41 cellular contexts compared by ENCODE assay signal in the genomic region with DNA sequence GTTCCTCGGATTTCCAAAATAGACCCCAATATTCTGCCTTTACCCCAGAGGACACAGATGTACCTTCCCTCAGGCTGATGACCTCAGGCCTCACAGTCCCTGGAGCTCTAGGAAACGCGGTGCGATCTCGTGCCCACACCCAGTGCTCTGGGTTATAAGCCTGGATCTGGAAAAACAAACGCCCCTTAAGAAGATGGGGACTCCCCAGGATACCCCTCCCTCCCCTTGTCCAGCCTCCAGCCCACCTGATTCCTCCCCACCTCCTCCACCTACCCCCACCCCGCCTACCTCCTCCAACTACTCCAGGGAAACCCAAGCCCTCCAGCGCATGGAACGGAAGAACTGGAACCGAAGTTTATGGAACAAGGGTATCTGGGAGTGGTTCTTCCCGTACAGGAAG. TPM values are rescaled to one million over a fixed set of nuclear protein-coding genes. Genes with fewer than 3 reads are reported as not detected.
"Had no signal": no experiment of that assay in that cellular context is flagged by ENCODE, and none has a peak within 500 bp of the region (broad histone marks: within the 10 kb centered on the region; RNA-seq: fewer than 3 reads in every experiment).

No MANE protein-coding gene starts in this region.

- H3K36me3 ChIP-seq: adrenal gland, ascending aorta, breast epithelium, cardiac muscle cell had no signal

- H3K9me3 ChIP-seq: adrenal gland, ascending aorta, body of pancreas, breast epithelium had no signal

- H3K4me1 ChIP-seq: adrenal gland, ascending aorta, body of pancreas, breast epithelium had no signal

- H3K4me3 ChIP-seq: adrenal gland, ascending aorta, body of pancreas, breast epithelium, cardiac muscle cell had no signal

- H3K27me3 Mint-ChIP-seq: activated naive CD4-positive, alpha-beta T cell treated with anti-CD3 and anti-CD28 coated beads, Interleukin-2, amount 10 ng/mL, durations not matched to agents 7 days and 5 days; activated naive CD4-positive, alpha-beta T cell treated with anti-CD3 and anti-CD28 coated beads, Interleukin-2, amount 50 U/mL, for 24 hours; activated naive CD8-positive, alpha-beta T cell; activated naive CD8-positive, alpha-beta T cell treated with anti-CD3 and anti-CD28 coated beads for 36 hours; activated naive CD8-positive, alpha-beta T cell treated with anti-CD3 and anti-CD28 coated beads, Interleukin-2, amount 10 ng/mL, durations not matched to agents 7 days and 5 days; activated naive CD8-positive, alpha-beta T cell treated with anti-CD3 and anti-CD28 coated beads, Interleukin-2, amount 50 U/mL, for 24 hours; activated T-cell treated with anti-CD3 and anti-CD28 coated beads, Interleukin-2, amount 50 U/mL, for 24 hours; activated T-helper 17 cell treated with anti-CD3 and anti-CD28 coated beads, Interleukin-2, amount 50 U/mL, for 72 hours; brain; central memory CD8-positive, alpha-beta T cell had no signal

- H3K27ac Mint-ChIP-seq: activated naive CD4-positive, alpha-beta T cell treated with anti-CD3 and anti-CD28 coated beads for 36 hours; activated naive CD4-positive, alpha-beta T cell treated with anti-CD3 and anti-CD28 coated beads, Interleukin-2, amount 10 ng/mL, durations not matched to agents 7 days and 5 days; activated naive CD4-positive, alpha-beta T cell treated with anti-CD3 and anti-CD28 coated beads, Interleukin-2, amount 50 U/mL, for 24 hours; activated naive CD4-positive, alpha-beta T cell treated with anti-CD3 and anti-CD28 coated beads, Interleukin-2, amount 50 U/mL, for 72 hours; activated naive CD8-positive, alpha-beta T cell; activated naive CD8-positive, alpha-beta T cell treated with anti-CD3 and anti-CD28 coated beads for 36 hours; activated naive CD8-positive, alpha-beta T cell treated with anti-CD3 and anti-CD28 coated beads, Interleukin-2, amount 10 ng/mL, durations not matched to agents 7 days and 5 days; activated naive CD8-positive, alpha-beta T cell treated with anti-CD3 and anti-CD28 coated beads, Interleukin-2, amount 50 U/mL, for 24 hours; activated T-cell treated with anti-CD3 and anti-CD28 coated beads, Interleukin-2, amount 50 U/mL, for 24 hours; activated T-cell treated with anti-CD3 and anti-CD28 coated beads, Interleukin-2, amount 50 U/mL, for 72 hours; activated T-helper 1 cell treated with anti-CD3 and anti-CD28 coated beads, Interleukin-12 subunit alpha, Interleukin-12 subunit beta, Interleukin-2, Interleukin-4 antibody, amounts not matched to agents 30 ng/mL and 10 ng/mL and 1 ng/mL, durations not matched to agents 14 hours and 24 hours and 36 hours; activated T-helper 17 cell treated with anti-CD3 and anti-CD28 coated beads, Interleukin-2, amount 50 U/mL, for 72 hours; activated T-helper 2 cell treated with anti-CD3 and anti-CD28 coated beads, Interferon-gamma antibody, Interleukin-2, Interleukin-4, amounts not matched to agents 10 μg/mL and 5 μg/mL and 100 μg/mL, durations not matched to agents 14 hours and 24 hours and 36 hours; brain had no signal

- H3K27me3 ChIP-seq: adrenal gland, ascending aorta, body of pancreas, brain microvascular endothelial cell, breast epithelium, cardiac muscle cell had no signal

- H3K4me1 Mint-ChIP-seq: activated naive CD4-positive, alpha-beta T cell treated with anti-CD3 and anti-CD28 coated beads, Interleukin-2, amount 50 U/mL, for 24 hours; activated naive CD8-positive, alpha-beta T cell treated with anti-CD3 and anti-CD28 coated beads for 36 hours; activated naive CD8-positive, alpha-beta T cell treated with anti-CD3 and anti-CD28 coated beads, Interleukin-2, amount 50 U/mL, for 24 hours; brain had no signal

- H3K36me3 Mint-ChIP-seq: activated naive CD4-positive, alpha-beta T cell treated with anti-CD3 and anti-CD28 coated beads, Interleukin-2, amount 50 U/mL, for 24 hours; activated naive CD8-positive, alpha-beta T cell had no signal

- DNase-seq: activated effector memory CD4-positive, alpha-beta T cell treated with anti-CD3 and anti-CD28 coated beads, Interleukin-2, amount 50 U/mL, for 16 hours; activated effector memory CD4-positive, alpha-beta T cell treated with Interleukin-2 at 50 U/mL for 16 hours; activated gamma-delta T cell; activated gamma-delta T cell treated with Interleukin-2 at 50 U/mL for 16 hours; activated naive CD4-positive, alpha-beta T cell; activated naive CD4-positive, alpha-beta T cell treated with anti-CD3 and anti-CD28 coated beads for 36 hours; activated naive CD4-positive, alpha-beta T cell treated with anti-CD3 and anti-CD28 coated beads, Interleukin-2, amount 10 ng/mL, durations not matched to agents 7 days and 5 days; activated naive CD4-positive, alpha-beta T cell treated with anti-CD3 and anti-CD28 coated beads, Interleukin-2, amount 50 U/mL, for 16 hours; activated naive CD4-positive, alpha-beta T cell treated with Interleukin-2 at 50 U/mL for 16 hours; activated naive CD8-positive, alpha-beta T cell treated with anti-CD3 and anti-CD28 coated beads for 36 hours; activated naive CD8-positive, alpha-beta T cell treated with anti-CD3 and anti-CD28 coated beads, Interleukin-2, amount 10 ng/mL, durations not matched to agents 7 days and 5 days; activated naive CD8-positive, alpha-beta T cell treated with anti-CD3 and anti-CD28 coated beads, Interleukin-2, amount 50 U/mL, for 24 hours; activated T-cell treated with anti-CD3 and anti-CD28 coated beads for 4 hours; activated T-cell treated with anti-CD3 and anti-CD28 coated beads, Interleukin-2, amount 50 U/mL, for 1 hour; activated T-cell treated with anti-CD3 and anti-CD28 coated beads, Interleukin-2, amount 50 U/mL, for 24 hours; activated T-cell treated with anti-CD3 and anti-CD28 coated beads, Interleukin-2, amount 50 U/mL, for 4 hours; activated T-cell treated with anti-CD3 and anti-CD28 coated beads, Interleukin-2, amount 50 U/mL, for 48 hours; activated T-cell treated with anti-CD3 and anti-CD28 coated beads, Interleukin-2, amount 50 U/mL, for 72 hours; adrenal gland; amniotic stem cell; amygdala; anterior cingulate cortex; aorta; body of pancreas; brain microvascular endothelial cell; caudate nucleus; central memory CD4-positive, alpha-beta T cell; cerebellar nuclear complex had no signal

- FAIRE-seq: astrocyte, bronchial epithelial cell had no signal

- H3K9me3 Mint-ChIP-seq: activated naive CD4-positive, alpha-beta T cell treated with anti-CD3 and anti-CD28 coated beads for 36 hours; activated naive CD4-positive, alpha-beta T cell treated with anti-CD3 and anti-CD28 coated beads, Interleukin-2, amount 10 ng/mL, durations not matched to agents 7 days and 5 days; activated naive CD4-positive, alpha-beta T cell treated with anti-CD3 and anti-CD28 coated beads, Interleukin-2, amount 50 U/mL, for 24 hours; activated naive CD4-positive, alpha-beta T cell treated with anti-CD3 and anti-CD28 coated beads, Interleukin-2, amount 50 U/mL, for 72 hours; activated naive CD8-positive, alpha-beta T cell treated with anti-CD3 and anti-CD28 coated beads for 36 hours; activated naive CD8-positive, alpha-beta T cell treated with anti-CD3 and anti-CD28 coated beads, Interleukin-2, amount 50 U/mL, for 24 hours; activated T-cell treated with anti-CD3 and anti-CD28 coated beads, Interleukin-2, amount 50 U/mL, for 24 hours; activated T-cell treated with anti-CD3 and anti-CD28 coated beads, Interleukin-2, amount 50 U/mL, for 4 hours; activated T-helper 1 cell treated with anti-CD3 and anti-CD28 coated beads, Interleukin-12 subunit alpha, Interleukin-12 subunit beta, Interleukin-2, Interleukin-4 antibody, amounts not matched to agents 30 ng/mL and 10 ng/mL and 1 ng/mL, durations not matched to agents 14 hours and 24 hours and 36 hours; activated T-helper 17 cell treated with anti-CD3 and anti-CD28 coated beads, Interleukin-2, amount 50 U/mL, for 72 hours; activated T-helper 2 cell treated with anti-CD3 and anti-CD28 coated beads, Interferon-gamma antibody, Interleukin-2, Interleukin-4, amounts not matched to agents 10 μg/mL and 5 μg/mL and 100 μg/mL, durations not matched to agents 14 hours and 24 hours and 36 hours; central memory CD8-positive, alpha-beta T cell had no signal

- H3K4me3 Mint-ChIP-seq: activated naive CD4-positive, alpha-beta T cell treated with anti-CD3 and anti-CD28 coated beads for 36 hours; activated naive CD4-positive, alpha-beta T cell treated with anti-CD3 and anti-CD28 coated beads, Interleukin-2, amount 10 ng/mL, durations not matched to agents 7 days and 5 days; activated naive CD4-positive, alpha-beta T cell treated with anti-CD3 and anti-CD28 coated beads, Interleukin-2, amount 50 U/mL, for 24 hours; activated naive CD8-positive, alpha-beta T cell; activated naive CD8-positive, alpha-beta T cell treated with anti-CD3 and anti-CD28 coated beads for 36 hours; activated naive CD8-positive, alpha-beta T cell treated with anti-CD3 and anti-CD28 coated beads, Interleukin-2, amount 10 ng/mL, durations not matched to agents 7 days and 5 days; activated naive CD8-positive, alpha-beta T cell treated with anti-CD3 and anti-CD28 coated beads, Interleukin-2, amount 50 U/mL, for 24 hours; activated T-cell treated with anti-CD3 and anti-CD28 coated beads, Interleukin-2, amount 50 U/mL, for 24 hours; activated T-cell treated with anti-CD3 and anti-CD28 coated beads, Interleukin-2, amount 50 U/mL, for 4 hours; activated T-cell treated with anti-CD3 and anti-CD28 coated beads, Interleukin-2, amount 50 U/mL, for 72 hours; activated T-helper 1 cell treated with anti-CD3 and anti-CD28 coated beads, Interleukin-12 subunit alpha, Interleukin-12 subunit beta, Interleukin-2, Interleukin-4 antibody, amounts not matched to agents 30 ng/mL and 10 ng/mL and 1 ng/mL, durations not matched to agents 14 hours and 24 hours and 36 hours; activated T-helper 17 cell treated with anti-CD3 and anti-CD28 coated beads, Interleukin-2, amount 50 U/mL, for 72 hours; brain; central memory CD8-positive, alpha-beta T cell had no signal

- ATAC-seq: activated naive CD4-positive, alpha-beta T cell treated with anti-CD3 and anti-CD28 coated beads, Interleukin-2, amount 50 U/mL, for 72 hours; activated naive CD8-positive, alpha-beta T cell treated with anti-CD3 and anti-CD28 coated beads, Interleukin-2, amount 50 U/mL, for 24 hours; activated T-cell treated with anti-CD3 and anti-CD28 coated beads, Interleukin-2, amount 50 U/mL, for 4 hours; activated T-cell treated with anti-CD3 and anti-CD28 coated beads, Interleukin-2, amount 50 U/mL, for 72 hours; activated T-helper 17 cell treated with anti-CD3 and anti-CD28 coated beads, Interleukin-2, amount 50 U/mL, for 72 hours; body of pancreas had no signal

- H3K27ac ChIP-seq: adrenal gland, ascending aorta, body of pancreas, brain microvascular endothelial cell, breast epithelium, cardiac muscle cell had no signal

RNA-seq across cellular contexts. Expression of gene GDPD1, which starts 45.6 kb away (rescaled TPM):
- total RNA-seq: ascending aorta had no signal
